In genomic region chr16:81645303-81645702, GRCh38 we compare ENCODE assay signal across 8 cellular contexts.
DNase-seq lines count a peak whose midpoint lies in the region; ATAC-seq, FAIRE-seq and TF ChIP-seq lines count a peak whose summit lies in the region.

No MANE protein-coding gene starts in this region.

- no peak for FAIRE-seq in GM12891 (lab: Jason Lieb, UNC)

- peak; percentile 90 for DNase-seq in Daoy (ENCODE audit: low read depth)
- peak; percentile 87 for DNase-seq in NCI-H446 treated with DMSO at 0.1 percent for 48 hours (lab: John Stamatoyannopoulos, UW)
- DNase-seq in esophagus squamous epithelium (lab: John Stamatoyannopoulos, UW), result no peak
- peak; percentile 97 for DNase-seq in osteoblast (ENCODE audit: insufficient read length, low spot score, missing footprints)
- DNase-seq in activated naive CD4-positive, alpha-beta T cell treated with anti-CD3 and anti-CD28 coated beads, Interleukin-2, amount 10 ng/mL, durations not matched to agents 7 days and 5 days, result no peak
- DNase-seq in GM12891 (ENCODE audit: insufficient read length, low spot score), result no peak

- H3K9me3 ChIP-seq in esophagus squamous epithelium, result no peaks in the 10 kb centered on the region
- H3K9me3 ChIP-seq in osteoblast (ENCODE audit: low read depth, low read length), result no peaks in the 10 kb centered on the region

- H3K27me3 Mint-ChIP-seq in activated naive CD4-positive, alpha-beta T cell treated with anti-CD3 and anti-CD28 coated beads, Interleukin-2, amount 10 ng/mL, durations not matched to agents 7 days and 5 days, result no peaks in the 10 kb centered on the region

- peaks cover 58% of the 10 kb centered on the region for H4K20me1 ChIP-seq in osteoblast (ENCODE audit: insufficient read depth, low read length)

- 38 to 40% methylated on average over 2 of the region's 19 CpGs for WGBS in esophagus squamous epithelium, 2 donors

- intact Hi-C loops in esophagus squamous epithelium (cut with DNase I), result no loop called here

- H2AFZ ChIP-seq in osteoblast (ENCODE audit: low read length), result no peak overlapping the region

- no peaks in the 10 kb centered on the region for H3K4me1 Mint-ChIP-seq in activated naive CD4-positive, alpha-beta T cell treated with anti-CD3 and anti-CD28 coated beads, Interleukin-2, amount 10 ng/mL, durations not matched to agents 7 days and 5 days

- H3K27ac Mint-ChIP-seq in activated naive CD4-positive, alpha-beta T cell treated with anti-CD3 and anti-CD28 coated beads, Interleukin-2, amount 10 ng/mL, durations not matched to agents 7 days and 5 days, result no peak overlapping the region

- peak overlapping the region; percentile 24 for H3K4me2 ChIP-seq in osteoblast (ENCODE audit: insufficient read depth, low read length)

- TF ChIP-seq CTCF in esophagus squamous epithelium (IDR thresholded peaks at IDR 0.05), result no peak
- no peak for TF ChIP-seq CTCF in osteoblast (IDR thresholded peaks at IDR 0.05; ENCODE audit: extremely low read depth, low read depth, low read length)

- H3K4me3 Mint-ChIP-seq in activated naive CD4-positive, alpha-beta T cell treated with anti-CD3 and anti-CD28 coated beads, Interleukin-2, amount 10 ng/mL, durations not matched to agents 7 days and 5 days, result no peak overlapping the region

- TF ChIP-seq POLR2A in esophagus squamous epithelium (IDR thresholded peaks at IDR 0.05) (no peak), GM12891 (IDR thresholded peaks at IDR 0.05; ENCODE audit: low read depth, low read length) (no peak)

- H3K4me1 ChIP-seq in esophagus squamous epithelium (peaks cover 0 to 48% (median 26%) of the 10 kb centered on the region in 3 donors), osteoblast (ENCODE audit: insufficient read depth, low read length) (peaks cover 26% of the 10 kb centered on the region)

- H3K9me3 Mint-ChIP-seq in activated naive CD4-positive, alpha-beta T cell treated with anti-CD3 and anti-CD28 coated beads, Interleukin-2, amount 10 ng/mL, durations not matched to agents 7 days and 5 days, result no peaks in the 10 kb centered on the region

- peaks cover 14% of the 10 kb centered on the region for H3K79me2 ChIP-seq in osteoblast (ENCODE audit: insufficient read depth, low read length)

- H3K4me3 ChIP-seq in esophagus squamous epithelium (peak overlapping the region in 1 of 4 donors; percentile 6), osteoblast (ENCODE audit: insufficient read depth, low read length) (no peak overlapping the region)

- CTCF ChIA-PET in activated naive CD4-positive, alpha-beta T cell treated with anti-CD3 and anti-CD28 coated beads, Interleukin-2, amount 10 ng/mL, durations not matched to agents 7 days and 5 days (lab: Charles Lee), result no interaction called here

- H3K27ac ChIP-seq in esophagus squamous epithelium (peak overlapping the region; percentile 57 to 73 (median 64)), osteoblast (ENCODE audit: low read depth, low read length) (peak overlapping the region; percentile 54)

- no peaks in the 10 kb centered on the region for H3K27me3 ChIP-seq in esophagus squamous epithelium
- H3K27me3 ChIP-seq in osteoblast (ENCODE audit: insufficient read depth, low read length), result no peaks in the 10 kb centered on the region

- peaks cover 0 to 23% (median 0%) of the 10 kb centered on the region in 3 donors for H3K36me3 ChIP-seq in esophagus squamous epithelium
- no peaks in the 10 kb centered on the region for H3K36me3 ChIP-seq in osteoblast (ENCODE audit: insufficient read depth, low read length)

- no peaks in the 10 kb centered on the region for H3K36me3 Mint-ChIP-seq in activated naive CD4-positive, alpha-beta T cell treated with anti-CD3 and anti-CD28 coated beads, Interleukin-2, amount 10 ng/mL, durations not matched to agents 7 days and 5 days

- no peak for ATAC-seq in HG02610 (IDR thresholded peaks at IDR 0.05; ENCODE audit: unreplicated experiment)
- ATAC-seq in HG02884 (IDR thresholded peaks at IDR 0.05; ENCODE audit: unreplicated experiment), result no peak

TF ChIP-seq in GM12891, 5 proteins besides CTCF, POLR2A, EP300 and RAD21:
- TF ChIP-seq POU2F2 (IDR thresholded peaks at IDR 0.05; ENCODE audit: low read depth, low read length) (no peak), SPI1 (IDR thresholded peaks at IDR 0.05; ENCODE audit: low read depth, low read length) (no peak), POLR2AphosphoS5 (IDR thresholded peaks at IDR 0.05; ENCODE audit: low read depth, low read length) (no peak), TAF1 (IDR thresholded peaks at IDR 0.05; ENCODE audit: low read depth, low read length) (no peak), PAX5 (IDR thresholded peaks at IDR 0.05; ENCODE audit: insufficient read depth, low read length, severe bottlenecking) (no peak)

Comparison
In these comparisons a context has a peak if more than half of its experiments do, and no peak if none do; other contexts are left out.
1. DNase-seq: peak in Daoy (single experiment), NCI-H446 treated with DMSO at 0.1 percent for 48 hours (single experiment) and osteoblast (single experiment); none in esophagus squamous epithelium (single experiment), activated naive CD4-positive, alpha-beta T cell treated with anti-CD3 and anti-CD28 coated beads, Interleukin-2, amount 10 ng/mL, durations not matched to agents 7 days and 5 days (single experiment) and GM12891 (single experiment).